Comparison of ENCODE assay signal across 9 cellular contexts in genomic region chr1:234398849-234399381, GRCh38.
DNase-seq lines count a peak whose midpoint lies in the region; ATAC-seq, FAIRE-seq and TF ChIP-seq lines count a peak whose summit lies in the region.
"Had no signal": no experiment of that assay in that cellular context is flagged by ENCODE, and none has a peak within 500 bp of the region (broad histone marks: within the 10 kb centered on the region; RNA-seq: fewer than 3 reads in every experiment).

No MANE protein-coding gene starts in this region.

- no peaks in the 10 kb centered on the region for H3K27me3 ChIP-seq in HL-60 (ENCODE audit: insufficient read depth, poor library complexity, severe bottlenecking)

- DNase-seq in AG08396 (ENCODE audit: low spot score) (peak; percentile 21), HL-60 (ENCODE audit: low read depth in 1 of 2, low spot score in 1 of 2) (peak; percentile 7 to 18), cardiac fibroblast (ENCODE audit: low read depth in 2 of 2) (peak; percentile 39 to 52), HTR-8/SVneo (ENCODE audit: insufficient read length, low spot score) (no peak), hepatic stellate cell (ENCODE audit: low spot score) (no peak), NCI-H1436 (lab: John Stamatoyannopoulos, UW) (no peak), NCI-H2196 (lab: John Stamatoyannopoulos, UW; ENCODE audit: unreplicated experiment) (no peak)

- no peak for FAIRE-seq in HTR-8/SVneo (lab: Jason Lieb, UNC)

- no peak for TF ChIP-seq CTCF in HL-60 (IDR thresholded peaks at IDR 0.05; ENCODE audit: insufficient read depth, low read length)
- TF ChIP-seq CTCF in cardiac fibroblast (IDR thresholded peaks at IDR 0.05; ENCODE audit: low read depth, low read length), result no peak

- ATAC-seq in GM19328 (IDR thresholded peaks at IDR 0.05; ENCODE audit: unreplicated experiment), result peak; percentile 64

- H3K4me3 ChIP-seq in HL-60 (replicated peaks; ENCODE audit: insufficient read depth, low read length), result peak overlapping the region; percentile 21; the same call in 1 of the 2 replicates
- H3K4me3 ChIP-seq in cardiac fibroblast (replicated peaks in 1 of 2; ENCODE audit: low read depth in 2 of 2, low read length in 2 of 2), result no peak overlapping the region

- H3K27ac ChIP-seq in HL-60 (replicated peaks), result peak overlapping the region; percentile 23
- H3K27ac ChIP-seq: parathyroid adenoma had no signal

Comparison
In these comparisons a context has a peak if more than half of its experiments do, and no peak if none do; other contexts are left out.
1. DNase-seq: peak in AG08396 (single experiment), HL-60 (2 of 2) and cardiac fibroblast (2 of 2); none in HTR-8/SVneo (single experiment), hepatic stellate cell (single experiment), NCI-H1436 (single experiment) and NCI-H2196 (single experiment).